Comparison of ENCODE assay signal across 8 cellular contexts in the genomic region with DNA sequence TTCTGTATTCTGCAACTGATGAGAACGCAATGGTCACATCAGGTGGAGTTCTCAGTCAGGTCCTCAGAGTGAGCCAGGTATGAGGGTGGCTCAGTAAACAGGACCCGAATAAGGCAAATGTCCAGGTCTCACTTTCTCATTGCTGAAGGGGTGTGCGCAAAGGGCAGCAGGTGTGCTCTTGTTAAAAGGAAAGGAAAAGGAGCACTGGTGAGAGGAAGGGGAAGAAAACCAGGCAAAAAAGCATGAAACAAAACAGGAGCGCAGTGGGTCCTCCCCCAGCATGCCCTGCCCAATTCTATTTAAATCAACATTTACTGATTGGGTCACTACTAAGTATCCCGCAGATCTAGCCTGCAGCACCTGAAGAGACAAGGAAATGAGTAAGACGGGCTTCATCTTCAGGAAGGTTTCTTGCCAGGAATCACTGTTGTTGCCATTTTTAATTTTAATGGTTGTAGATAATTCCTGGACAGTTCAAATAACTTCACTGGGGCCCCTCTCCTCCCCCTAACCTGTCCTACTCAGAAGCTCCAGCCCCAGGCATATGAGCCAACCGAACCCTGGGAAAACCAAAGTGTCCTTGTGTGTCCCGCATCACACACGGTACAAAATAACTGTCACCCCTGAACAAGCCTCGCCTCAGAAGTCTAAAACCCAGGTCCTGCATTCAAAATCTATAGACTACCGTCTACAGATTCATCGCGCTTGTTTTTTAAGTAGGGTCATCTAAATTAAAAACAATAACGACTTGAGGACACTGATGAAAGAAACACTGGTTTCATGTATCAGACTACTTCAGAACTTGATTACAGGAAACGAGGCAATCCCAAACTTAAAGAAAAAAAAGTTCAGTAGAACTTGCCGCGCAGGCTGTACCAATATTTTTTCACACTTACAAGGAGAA.
A peak's percentile ranks its signal among the peaks of the same experiment; 100 is the strongest.
DNase-seq lines count a peak whose midpoint lies in the region; ATAC-seq and TF ChIP-seq lines count a peak whose summit lies in the region.

No MANE protein-coding gene starts in this region.

- H3K4me3 ChIP-seq in WI38 (ENCODE audit: low read depth, low read length): peak overlapping the region; percentile 83
- H3K4me3 ChIP-seq in iPS DF 6.9 (ENCODE audit: low read length): peak overlapping the region; percentile 82; the same call in 1 of the 2 replicates
- peak overlapping the region; percentile 57 to 89 (median 71) for H3K4me3 ChIP-seq in skin epidermis

- no peaks in the 10 kb centered on the region for H3K9me3 ChIP-seq in iPS DF 6.9 (ENCODE audit: control insufficient read depth, insufficient read depth, low read length)

- no peak for TF ChIP-seq CTCF in WI38 (IDR thresholded peaks at IDR 0.05; ENCODE audit: low read depth, low read length)

- H3K27me3 ChIP-seq in iPS DF 6.9 (ENCODE audit: control insufficient read depth, insufficient read depth, low read length): no peaks in the 10 kb centered on the region

- DNase-seq in SIG-M5 treated with dmso at 0.1 percent for 504 hours (lab: John Stamatoyannopoulos, UW; ENCODE audit: unreplicated experiment): peak; percentile 59
- no peak for DNase-seq in SIG-M5 (lab: John Stamatoyannopoulos, UW)
- DNase-seq in iPS DF 6.9 (ENCODE audit: low read depth, low spot score): no peak
- no peak for DNase-seq in NCI-H2227 treated with DMSO at 0.1 percent for 48 hours (lab: John Stamatoyannopoulos, UW)

- H3K27ac ChIP-seq in iPS DF 6.9 (ENCODE audit: low read length): no peak overlapping the region
- peak overlapping the region in 19 of 21 experiments; percentile 73 to 95 (median 89) for H3K27ac ChIP-seq in skin epidermis

- H3K4me1 ChIP-seq in iPS DF 6.9 (ENCODE audit: control insufficient read depth, insufficient read depth, low read length): peaks cover 6% of the 10 kb centered on the region

- ATAC-seq in HG03432 (IDR thresholded peaks at IDR 0.05; ENCODE audit: unreplicated experiment) (peak; percentile 20), GM19397 (IDR thresholded peaks at IDR 0.05; ENCODE audit: unreplicated experiment) (no peak)

- WGBS in iPS DF 6.9 (ENCODE audit: insufficient coverage, insufficient read length): no CpG with 5 or more reads among the region's 17 CpGs

- no peaks in the 10 kb centered on the region for H3K36me3 ChIP-seq in iPS DF 6.9 (ENCODE audit: control insufficient read depth, insufficient read depth, low read length)
